In the genomic region with DNA sequence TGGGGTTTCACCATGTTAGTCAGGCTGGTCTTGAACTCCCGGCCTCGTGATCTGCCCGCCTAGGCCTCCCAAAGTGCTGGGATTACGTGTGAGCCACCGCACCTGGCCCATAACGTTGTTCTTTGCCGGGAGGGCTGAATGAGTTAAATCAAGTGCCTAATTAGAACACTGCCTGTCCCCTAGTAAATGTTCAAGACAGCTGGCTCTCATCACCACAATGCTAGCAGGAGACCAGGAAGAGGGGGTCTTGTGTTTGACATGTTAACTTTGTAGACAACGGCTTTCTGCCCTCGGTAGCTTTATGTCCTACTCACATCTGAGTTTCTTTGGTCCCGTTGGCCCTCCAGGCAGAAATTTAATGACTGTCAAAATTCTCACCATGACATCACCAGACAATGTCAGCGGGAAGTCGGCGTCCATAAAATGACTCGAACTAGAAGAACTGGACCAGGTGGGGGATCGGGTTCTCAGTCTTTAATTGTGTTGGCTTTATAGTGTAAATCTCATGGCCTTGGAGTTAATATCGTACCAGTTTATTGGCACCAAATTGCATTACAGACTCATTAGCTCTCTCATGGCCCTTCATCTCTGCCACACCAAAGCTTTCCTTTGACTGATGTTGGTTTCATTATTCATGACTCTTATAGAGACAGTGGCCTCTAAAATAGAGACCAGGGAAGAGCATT, we compare ENCODE assay signal across 21 cellular contexts. TPM values are rescaled to one million over a fixed set of nuclear protein-coding genes. Genes with fewer than 3 reads are reported as not detected.
DNase-seq lines count a peak whose midpoint lies in the region; ATAC-seq and TF ChIP-seq lines count a peak whose summit lies in the region.
"Had no signal": no experiment of that assay in that cellular context is flagged by ENCODE, and none has a peak within 500 bp of the region (broad histone marks: within the 10 kb centered on the region; RNA-seq: fewer than 3 reads in every experiment).

No MANE protein-coding gene starts in this region.

- H3K9me3 Mint-ChIP-seq in endodermal cell = peaks cover 4% of the 10 kb centered on the region

- H3K9me3 ChIP-seq in HCT116 (ENCODE audit: control insufficient read depth in 1 of 2, insufficient read depth in 1 of 2, low read depth in 1 of 2, low read length in 2 of 2) (peaks cover 0 to 10% of the 10 kb centered on the region in 2 experiments; a peak in 3 of 4 replicates), endodermal cell (ENCODE audit: control insufficient read depth, low read length) (peaks cover 7% of the 10 kb centered on the region), osteoblast (ENCODE audit: low read depth, low read length) (no peaks in the 10 kb centered on the region)
- H3K9me3 ChIP-seq: thoracic aorta had no signal

- H3K27me3 ChIP-seq in HCT116 (ENCODE audit: insufficient read depth, low read length) = no peaks in the 10 kb centered on the region
- no peaks in the 10 kb centered on the region for H3K27me3 ChIP-seq in endodermal cell (ENCODE audit: control insufficient read depth, insufficient read depth, low read length, poor library complexity, severe bottlenecking)
- H3K27me3 ChIP-seq in osteoblast (ENCODE audit: insufficient read depth, low read length) = no peaks in the 10 kb centered on the region

- RAD21 ChIA-PET in HCT116 (lab: Charles Lee; ENCODE audit: low non-redundant PET in 1 of 2, low total read pairs in 2 of 2, uncharacterized antibody in 2 of 2, unreplicated experiment in 2 of 2) = no interaction called here

- DNase-seq in HCT116 (ENCODE audit: low read depth, low spot score) (no peak), NCI-H146 (lab: John Stamatoyannopoulos, UW) (peak; percentile 94), endodermal cell (peak; percentile 34), osteoblast (ENCODE audit: insufficient read length, low spot score, missing footprints) (peak; percentile 42), SW480 (ENCODE audit: low spot score) (no peak), amniotic stem cell (lab: John Stamatoyannopoulos, UW) (no peak)
- DNase-seq: activated CD4-positive, alpha-beta T cell treated with anti-CD3 and anti-CD28 coated beads for 36 hours; activated gamma-delta T cell; foreskin melanocyte; hypothalamus; midbrain; NCI-H1092; NCI-H2081; NCI-H510A; stimulated activated naive CD8-positive, alpha-beta T cell treated with anti-CD3 and anti-CD28 coated beads, Interleukin-15, Interleukin-2, amounts not matched to agents 100 U/mL and 50 U/mL, for 24 hours had no signal

- H4K20me1 ChIP-seq in HCT116 (ENCODE audit: insufficient read depth) (no peaks in the 10 kb centered on the region), osteoblast (ENCODE audit: insufficient read depth, low read length) (no peaks in the 10 kb centered on the region)

- no peak overlapping the region for H3K27ac Mint-ChIP-seq in endodermal cell
- H3K27ac Mint-ChIP-seq: activated CD4-positive, alpha-beta T cell treated with anti-CD3 and anti-CD28 coated beads for 36 hours; brain; T-helper 1 cell treated with Interleukin-12 subunit alpha and Interleukin-12 subunit beta and Interleukin-4 antibody, amounts not matched to agents 30 μg/mL and 1 μg/mL, for 36 hours had no signal

- H3K9ac ChIP-seq in HCT116 (ENCODE audit: low read length) (0 out of 2 replicates have a peak overlapping the region, but pooled peaks have one; percentile 9), endodermal cell (ENCODE audit: extremely low read depth, low read length, poor library complexity, severe bottlenecking) (no peak overlapping the region)

- TF ChIP-seq RAD21 in HCT116 (IDR thresholded peaks at IDR 0.05; ENCODE audit: low read depth) = no peak

- H3K4me3 ChIP-seq in HCT116 (replicated peaks in 1 of 2; ENCODE audit: low read depth in 1 of 2, low read length in 2 of 2) (no peak overlapping the region), endodermal cell (ENCODE audit: low read length) (no peak overlapping the region), osteoblast (ENCODE audit: insufficient read depth, low read length) (no peak overlapping the region)
- H3K4me3 ChIP-seq: thoracic aorta had no signal

- no peak overlapping the region for H3K4me3 Mint-ChIP-seq in endodermal cell
- H3K4me3 Mint-ChIP-seq: activated CD4-positive, alpha-beta T cell treated with anti-CD3 and anti-CD28 coated beads for 36 hours; brain; T-helper 1 cell treated with Interleukin-12 subunit alpha and Interleukin-12 subunit beta and Interleukin-4 antibody, amounts not matched to agents 30 μg/mL and 1 μg/mL, for 36 hours had no signal

- H3K9me2 ChIP-seq in HCT116 (ENCODE audit: insufficient read depth) = no peaks in the 10 kb centered on the region

- no peaks in the 10 kb centered on the region for H3K36me3 Mint-ChIP-seq in endodermal cell (ENCODE audit: low read depth)

- H3K36me3 ChIP-seq in HCT116 (ENCODE audit: control insufficient read depth in 1 of 2, insufficient read depth in 2 of 2, low read length in 2 of 2) (0 out of 4 replicates have a peak, but pooled peaks cover 0 to 3% of the 10 kb centered on the region in 2 experiments), endodermal cell (ENCODE audit: control insufficient read depth, insufficient read depth, low read length) (no peaks in the 10 kb centered on the region), osteoblast (ENCODE audit: insufficient read depth, low read length) (no peaks in the 10 kb centered on the region)
- H3K36me3 ChIP-seq: thoracic aorta had no signal

- H3K4me1 Mint-ChIP-seq in endodermal cell = peaks cover 9% of the 10 kb centered on the region
- H3K4me1 Mint-ChIP-seq: activated CD4-positive, alpha-beta T cell treated with anti-CD3 and anti-CD28 coated beads for 36 hours; brain had no signal

- no TSS peak for BruUV-seq in HCT116 (replicated peaks; lab: Mats Ljungman, UMichigan)

- TF ChIP-seq CTCF in HCT116 (IDR thresholded peaks at IDR 0.05 in 2 of 3, conservative IDR thresholded peaks at IDR 0.05 in 1 of 3; ENCODE audit: borderline replicate concordance in 1 of 3, insufficient read depth in 1 of 3, low read depth in 2 of 3, low read length in 2 of 3) = no peak
- TF ChIP-seq CTCF in endodermal cell (conservative IDR thresholded peaks at IDR 0.05) = no peak
- no peak for TF ChIP-seq CTCF in osteoblast (IDR thresholded peaks at IDR 0.05; ENCODE audit: extremely low read depth, low read depth, low read length)

- WGBS in endodermal cell (ENCODE audit: insufficient coverage in 1 of 2, insufficient read length in 1 of 2), 2 experiments = 87 to 91% methylated on average over 11 to 16 of the region's 16 CpGs

- H3K4me2 ChIP-seq in HCT116 (ENCODE audit: low read length) (peak overlapping the region; percentile 62), osteoblast (ENCODE audit: insufficient read depth, low read length) (no peak overlapping the region)

- no peak overlapping the region for H3K27ac ChIP-seq in HCT116 (ENCODE audit: low read depth, low read length)
- H3K27ac ChIP-seq in endodermal cell (ENCODE audit: low read depth, low read length) = no peak overlapping the region
- no peak overlapping the region for H3K27ac ChIP-seq in osteoblast (ENCODE audit: low read depth, low read length)
- H3K27ac ChIP-seq: thoracic aorta had no signal

- H3K27me3 Mint-ChIP-seq in endodermal cell (ENCODE audit: insufficient read depth) = no peaks in the 10 kb centered on the region
- H3K27me3 Mint-ChIP-seq: brain had no signal

- H2AFZ ChIP-seq in HCT116 (ENCODE audit: low read depth, low read length, poor library complexity, severe bottlenecking) (peak overlapping the region; percentile 37), osteoblast (ENCODE audit: low read length) (no peak overlapping the region)

- POLR2A ChIA-PET in HCT116 (lab: Charles Lee) = no interaction called here

- peak; percentile 34; the same call in 1 of the 2 replicates for ATAC-seq in HCT116
- no peak for ATAC-seq in HG03135 (IDR thresholded peaks at IDR 0.05; ENCODE audit: unreplicated experiment)
- ATAC-seq: activated CD4-positive, alpha-beta T cell treated with anti-CD3 and anti-CD28 coated beads for 36 hours; sciatic nerve; stimulated activated naive CD8-positive, alpha-beta T cell treated with anti-CD3 and anti-CD28 coated beads, Interleukin-15, Interleukin-2, amounts not matched to agents 100 U/mL and 50 U/mL, for 24 hours had no signal

- intact Hi-C loops in HCT116 (cut with micrococcal nuclease) = no loop called here

- H3K79me2 ChIP-seq in HCT116 (ENCODE audit: insufficient read depth, low read length) (no peaks in the 10 kb centered on the region), osteoblast (ENCODE audit: insufficient read depth, low read length) (no peaks in the 10 kb centered on the region)

- CTCF ChIA-PET in HCT116 (lab: Charles Lee) = interaction anchor here (0.8 kb wide), 1 partner anchor 8 kb away, joined by 3 read pairs; no protein-coding TSS in a partner anchor

- no peak for TF ChIP-seq POLR2A in HCT116 (IDR thresholded peaks at IDR 0.05; ENCODE audit: borderline replicate concordance, extremely low read depth, insufficient read depth, insufficient read length)

- H3K4me1 ChIP-seq in HCT116 (ENCODE audit: control insufficient read depth in 1 of 2, insufficient read depth in 2 of 2, low read length in 2 of 2) (peaks cover 6 to 33% of the 10 kb centered on the region in 2 experiments), endodermal cell (ENCODE audit: control insufficient read depth, insufficient read depth, low read length) (no peaks in the 10 kb centered on the region), osteoblast (ENCODE audit: insufficient read depth, low read length) (peaks cover under 1% of the 10 kb centered on the region)

TF ChIP-seq in HCT116, 20 proteins besides CTCF, POLR2A, EP300 and RAD21 (continues in another document):
- TF ChIP-seq EGR1 (IDR thresholded peaks at IDR 0.05; ENCODE audit: low read depth) = no peak

RNA-seq across cellular contexts. Expression of gene ITPRIPL2, which starts 11.4 kb away (rescaled TPM):
- total RNA-seq in HCT116 (2021; ENCODE audit: unreplicated experiment) (67.9 TPM), endodermal cell (10 to 100 TPM; 13.4 to 19.3 TPM), osteoblast (58.6 and 59.4 TPM in 2 replicates)
- 22.8 and 25.2 TPM in 2 replicates for polyA plus RNA-seq in HCT116 (2012)
- polyA plus RNA-seq in endodermal cell (2013, experiment 1 of 2) = 5.7 TPM
- polyA plus RNA-seq in endodermal cell (2013, experiment 2 of 2) = 5.9 TPM
- polyA plus RNA-seq: neural cell had no signal

RNA-seq across cellular contexts. Expression of gene COQ7, which starts 34.9 kb away (rescaled TPM):
- total RNA-seq in HCT116 (2021; ENCODE audit: unreplicated experiment) = 26.6 TPM
- polyA plus RNA-seq in HCT116 (2012) = 26.0 and 30.9 TPM in 2 replicates
- total RNA-seq in endodermal cell = 10 to 100 TPM; 20.4 to 22.0 TPM
- polyA plus RNA-seq in endodermal cell (2013, experiment 1 of 2) = 21.0 TPM
- polyA plus RNA-seq in endodermal cell (2013, experiment 2 of 2) = 21.9 TPM
- total RNA-seq in osteoblast = 17.4 and 20.3 TPM in 2 replicates

Comparison
In these comparisons a context has a peak if more than half of its experiments do, and no peak if none do; other contexts are left out.
1. DNase-seq: peak in NCI-H146 (single experiment), endodermal cell (single experiment) and osteoblast (single experiment); none in HCT116 (single experiment), SW480 (single experiment) and amniotic stem cell (single experiment).